24 cellular contexts compared by ENCODE assay signal in genomic region chrX:73765776-73766465, GRCh38.
A peak's percentile ranks its signal among the peaks of the same experiment; 100 is the strongest.
DNase-seq lines count a peak whose midpoint lies in the region; ATAC-seq and TF ChIP-seq lines count a peak whose summit lies in the region.
"Had no signal": no experiment of that assay in that cellular context is flagged by ENCODE, and none has a peak within 500 bp of the region (broad histone marks: within the 10 kb centered on the region; RNA-seq: fewer than 3 reads in every experiment).

No MANE protein-coding gene starts in this region.

- no peaks in the 10 kb centered on the region for H3K9me2 ChIP-seq in OCI-LY1 (ENCODE audit: low read depth, low read length)
- H3K9me2 ChIP-seq: SK-N-SH had no signal

- peak; percentile 42 for ATAC-seq in GM18511 (IDR thresholded peaks at IDR 0.05; ENCODE audit: unreplicated experiment)
- no peak for ATAC-seq in left cardiac atrium
- no peak for ATAC-seq in GM18520 (IDR thresholded peaks at IDR 0.05; ENCODE audit: unreplicated experiment)
- ATAC-seq: activated T-cell treated with anti-CD3 and anti-CD28 coated beads, Interleukin-2, amount 50 U/mL, for 4 hours; CD8-positive, alpha-beta T cell; right cardiac atrium; stimulated activated naive CD8-positive, alpha-beta T cell treated with anti-CD3 and anti-CD28 coated beads, Interleukin-15, amount 100 ng/mL, for 72 hours had no signal

- peaks cover 12% of the 10 kb centered on the region for H3K4me1 ChIP-seq in OCI-LY1 (ENCODE audit: insufficient read depth, low read length, severe bottlenecking)
- H3K4me1 ChIP-seq: neural progenitor cell, tibial artery had no signal

- H3K9ac ChIP-seq in OCI-LY1 (ENCODE audit: low read length): no peak overlapping the region
- H3K9ac ChIP-seq: neural progenitor cell, SK-N-SH had no signal

- H3K27ac ChIP-seq in OCI-LY1 (ENCODE audit: low read depth, low read length, poor library complexity, severe bottlenecking): peak overlapping the region; percentile 43
- H3K27ac ChIP-seq: brain microvascular endothelial cell, epithelial cell of prostate, neural progenitor cell, tibial artery had no signal

- H3K27me3 ChIP-seq in OCI-LY1 (ENCODE audit: insufficient read depth, low read length): no peaks in the 10 kb centered on the region
- H3K27me3 ChIP-seq: neural progenitor cell, tibial artery had no signal

- DNase-seq in COR-L47 (lab: John Stamatoyannopoulos, UW) (peak; percentile 11), NCI-H2107 (lab: John Stamatoyannopoulos, UW) (peak; percentile 16), left cardiac atrium (no peak)
- DNase-seq in activated effector memory CD4-positive, alpha-beta T cell treated with anti-CD3 and anti-CD28 coated beads, Interleukin-2, amount 50 U/mL, for 16 hours: no peak
- DNase-seq: activated CD4-positive, alpha-beta T cell treated with anti-CD3 and anti-CD28 coated beads for 4 hours; activated naive CD4-positive, alpha-beta T cell treated with anti-CD3 and anti-CD28 coated beads for 36 hours; activated T-cell treated with anti-CD3 and anti-CD28 coated beads, Interleukin-2, amount 50 U/mL, for 4 hours; brain microvascular endothelial cell; CD8-positive, alpha-beta T cell; effector CD4-positive, alpha-beta T cell; H9; head of caudate nucleus; NCI-H1417 treated with DMSO at 0.1 percent for 48 hours; NCI-H446; right cardiac atrium; SK-N-SH; stimulated activated naive CD8-positive, alpha-beta T cell treated with anti-CD3 and anti-CD28 coated beads, Interleukin-15, amount 100 ng/mL, for 72 hours; tibial artery had no signal

- no peaks in the 10 kb centered on the region for H3K79me2 ChIP-seq in OCI-LY1 (ENCODE audit: insufficient read depth, low read length)

- H3F3A ChIP-seq in OCI-LY1 (ENCODE audit: insufficient read depth, low read length): no peaks in the 10 kb centered on the region

- intact Hi-C loops in left cardiac atrium (cut with DNase I): no loop called here

- no peak for TF ChIP-seq CTCF in OCI-LY1 (IDR thresholded peaks at IDR 0.05; ENCODE audit: low read length)

- no peak overlapping the region for H3K4me2 ChIP-seq in OCI-LY1 (ENCODE audit: low read length)
- H3K4me2 ChIP-seq: neural progenitor cell, SK-N-SH had no signal

- H3K36me3 ChIP-seq in OCI-LY1 (ENCODE audit: insufficient read depth, low read length): no peaks in the 10 kb centered on the region
- H3K36me3 ChIP-seq: brain microvascular endothelial cell, neural progenitor cell, tibial artery had no signal

- H2AFZ ChIP-seq in OCI-LY1 (ENCODE audit: low read length): no peak overlapping the region
- H2AFZ ChIP-seq: neural progenitor cell had no signal

- no peaks in the 10 kb centered on the region for H3K9me3 ChIP-seq in OCI-LY1 (ENCODE audit: low read length)
- H3K9me3 ChIP-seq: SK-N-SH had no signal

- no peak overlapping the region for H3K4me3 ChIP-seq in OCI-LY1 (ENCODE audit: low read depth, low read length, poor library complexity, severe bottlenecking)
- H3K4me3 ChIP-seq: lung, neural progenitor cell, tibial artery had no signal

- H4K20me1 ChIP-seq in OCI-LY1 (ENCODE audit: insufficient read depth, low read length): no peaks in the 10 kb centered on the region

Comparison
In these comparisons a context has a peak if more than half of its experiments do, and no peak if none do; other contexts are left out.
1. DNase-seq: peak in COR-L47 (single experiment) and NCI-H2107 (single experiment); none in left cardiac atrium (single experiment) and activated effector memory CD4-positive, alpha-beta T cell treated with anti-CD3 and anti-CD28 coated beads, Interleukin-2, amount 50 U/mL, for 16 hours (single experiment).